1 cellular context compared by ENCODE assay signal in genomic region chr13:30446122-30446500, GRCh38.
TF ChIP-seq lines count a peak whose summit lies in the region.

No MANE protein-coding gene starts in this region.

TF ChIP-seq in WTC11, 78 proteins besides CTCF, POLR2A, EP300 and RAD21 (continued from another document):
- TF ChIP-seq PRDM15 (CRISPR knock-in tag; IDR thresholded peaks at IDR 0.05) (peak; percentile 84), EMX1 (CRISPR knock-in tag; IDR thresholded peaks at IDR 0.05) (no peak), ZNF232 (CRISPR knock-in tag; IDR thresholded peaks at IDR 0.05) (no peak), ZBTB43 (CRISPR knock-in tag; IDR thresholded peaks at IDR 0.05) (no peak)
